13 cellular contexts compared by ENCODE assay signal in the genomic region with DNA sequence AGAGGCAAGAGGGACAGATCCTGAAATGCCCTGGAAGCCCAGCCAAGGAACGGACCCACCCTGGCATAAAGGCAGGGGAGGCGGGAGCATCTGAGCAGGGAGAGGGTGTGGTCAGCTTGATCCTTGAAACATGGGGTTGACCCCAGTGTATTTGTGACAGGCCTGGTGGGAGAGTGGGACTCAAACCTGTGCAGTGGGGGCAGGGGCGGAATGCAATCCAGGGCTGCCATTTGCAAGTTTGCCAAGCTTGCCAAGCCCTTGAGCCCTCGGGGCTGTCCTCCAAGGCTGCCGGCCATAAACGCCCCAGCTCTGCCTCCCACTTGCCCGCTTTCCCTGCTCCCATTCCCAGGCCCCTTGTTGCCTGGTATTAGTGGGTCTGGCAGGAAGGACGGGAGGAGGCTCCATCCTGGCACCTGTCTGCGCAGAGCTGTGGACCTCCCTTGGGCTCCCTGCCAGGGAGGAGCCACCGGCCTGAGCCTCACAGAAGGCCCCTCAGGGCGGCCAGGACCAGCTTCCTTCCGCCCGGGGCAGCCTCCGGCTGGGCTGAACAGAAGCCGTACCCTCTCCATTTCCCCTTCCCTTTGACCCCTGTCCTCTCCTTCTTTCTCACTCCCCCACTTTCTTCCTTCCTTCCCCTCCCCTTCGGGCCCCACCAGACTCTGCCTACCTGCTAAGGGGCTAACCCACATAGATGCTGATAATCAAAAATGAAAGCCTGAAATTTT. TPM values are rescaled to one million over a fixed set of nuclear protein-coding genes. Genes with fewer than 3 reads are reported as not detected.
DNase-seq lines count a peak whose midpoint lies in the region; ATAC-seq and TF ChIP-seq lines count a peak whose summit lies in the region.
"Had no signal": no experiment of that assay in that cellular context is flagged by ENCODE, and none has a peak within 500 bp of the region (broad histone marks: within the 10 kb centered on the region; RNA-seq: fewer than 3 reads in every experiment).

No MANE protein-coding gene starts in this region.

- intact Hi-C loops in colonic mucosa (cut with DNase I), result no loop called here
- intact Hi-C loops in prostate gland (cut with DNase I), result no loop called here

- no peaks in the 10 kb centered on the region; the same call in 1 of the 2 replicates for H3F3A ChIP-seq in Loucy (ENCODE audit: low read depth)

- no peak overlapping the region for H3K4me3 ChIP-seq in Loucy (ENCODE audit: low read length, poor library complexity, severe bottlenecking)
- peak overlapping the region; percentile 10 for H3K4me3 ChIP-seq in colonic mucosa
- H3K4me3 ChIP-seq in prostate gland, result no peak overlapping the region

- peak; percentile 56 for DNase-seq in SKM-1 treated with dmso at 0.1 percent for 144 hours (lab: John Stamatoyannopoulos, UW; ENCODE audit: unreplicated experiment)
- no peak for DNase-seq in SKM-1 (lab: John Stamatoyannopoulos, UW; ENCODE audit: unreplicated experiment)
- DNase-seq in colonic mucosa, result no peak
- no peak for DNase-seq in prostate gland (ENCODE audit: low spot score)
- no peak for DNase-seq in SK-N-DZ (ENCODE audit: low spot score)
- DNase-seq: activated B cell treated with CpG ODN at 0.5 μM for 24 hours, HFFc6, NCI-H1694 had no signal

- H2AFZ ChIP-seq in Loucy (ENCODE audit: low read length), result no peak overlapping the region

- no peaks in the 10 kb centered on the region for H4K20me1 ChIP-seq in Loucy (ENCODE audit: insufficient read depth, low read length, poor library complexity, severe bottlenecking)

- peaks cover 73% of the 10 kb centered on the region for H3K4me1 ChIP-seq in Loucy (ENCODE audit: insufficient read depth, low read length, poor library complexity, severe bottlenecking)
- peaks cover 9% of the 10 kb centered on the region for H3K4me1 ChIP-seq in colonic mucosa
- H3K4me1 ChIP-seq in prostate gland (replicated peaks), result peaks cover 16% of the 10 kb centered on the region

- no peaks in the 10 kb centered on the region for H3K9me2 ChIP-seq in Loucy (replicated peaks; ENCODE audit: low read depth, low read length)

- TF ChIP-seq CTCF in Loucy (conservative IDR thresholded peaks at IDR 0.05; ENCODE audit: low read length), result no peak
- TF ChIP-seq CTCF in colonic mucosa (IDR thresholded peaks at IDR 0.05), result no peak
- no peak for TF ChIP-seq CTCF in prostate gland (IDR thresholded peaks at IDR 0.05)

- H3K4me2 ChIP-seq in Loucy (ENCODE audit: low read depth, low read length, poor library complexity, severe bottlenecking), result peak overlapping the region; percentile 58

- H3K27me3 ChIP-seq in Loucy (ENCODE audit: insufficient read depth, low read length, poor library complexity, severe bottlenecking), result no peaks in the 10 kb centered on the region
- H3K27me3 ChIP-seq in colonic mucosa, result no peaks in the 10 kb centered on the region
- H3K27me3 ChIP-seq in prostate gland (replicated peaks; ENCODE audit: insufficient read depth), result no peaks in the 10 kb centered on the region

- H3K9me3 ChIP-seq in Loucy (ENCODE audit: insufficient read depth, low read depth, low read length) (no peaks in the 10 kb centered on the region), colonic mucosa (no peaks in the 10 kb centered on the region), prostate gland (no peaks in the 10 kb centered on the region)

- TF ChIP-seq POLR2A in prostate gland (IDR thresholded peaks at IDR 0.05), result no peak

- no peak for ATAC-seq in HG03469 (IDR thresholded peaks at IDR 0.05; ENCODE audit: unreplicated experiment)
- no peak for ATAC-seq in HG03442 (IDR thresholded peaks at IDR 0.05; ENCODE audit: unreplicated experiment)

- 76% methylated on average over 16 of the region's 16 CpGs for WGBS in prostate gland

- peaks cover 10% of the 10 kb centered on the region for H3K79me2 ChIP-seq in Loucy (ENCODE audit: insufficient read depth, low read length)

- H3K9ac ChIP-seq in Loucy (ENCODE audit: low read depth, low read length, poor library complexity, severe bottlenecking) (no peak overlapping the region), colonic mucosa (ENCODE audit: low read depth in 2 of 2, low read length in 2 of 2) (no peak overlapping the region)

- H3K36me3 ChIP-seq in Loucy (ENCODE audit: insufficient read depth, low read length), result no peaks in the 10 kb centered on the region
- H3K36me3 ChIP-seq in colonic mucosa, result no peaks in the 10 kb centered on the region
- no peaks in the 10 kb centered on the region for H3K36me3 ChIP-seq in prostate gland

- peak overlapping the region; percentile 53 for H3K27ac ChIP-seq in colonic mucosa
- peak overlapping the region; percentile 47 to 53 for H3K27ac ChIP-seq in prostate gland

RNA-seq across cellular contexts. Expression of a gene that starts 0.7 kb away (rescaled TPM):
- total RNA-seq in colonic mucosa, result 100 to 1,000 TPM; 137 to 547 TPM
- total RNA-seq in prostate gland, result 10 to 100 TPM in 1 of 2 donors, 1 to 10 TPM in 1; 7.3 to 21.9 TPM
- not detected in 2 replicates for polyA plus RNA-seq in SK-N-DZ (2014; cell fraction: cytosol; rRNA removed)
- not detected in 2 replicates for polyA plus RNA-seq in SK-N-DZ (2014; cell fraction: nucleus; rRNA removed)
- total RNA-seq: activated B cell treated with CpG ODN at 0.5 μM for 24 hours, fibroblast of villous mesenchyme, HFFc6, OCI-LY7 had no signal

RNA-seq across cellular contexts. Expression of a gene that starts 15.3 kb away (rescaled TPM):
- total RNA-seq in colonic mucosa (10 to 100 TPM; 33.6 to 37.4 TPM), prostate gland (10 to 100 TPM; 65.2 to 81.9 TPM)
- 95.9 and 120 TPM in 2 replicates for polyA plus RNA-seq in SK-N-DZ (2014; cell fraction: cytosol; rRNA removed)
- 59.3 and 63.9 TPM in 2 replicates for polyA plus RNA-seq in SK-N-DZ (2014; cell fraction: nucleus; rRNA removed)

RNA-seq across cellular contexts. Expression of a gene that starts 21.6 kb away (rescaled TPM):
- total RNA-seq in colonic mucosa, result 10 to 100 TPM; 14.4 to 16.4 TPM
- 10 to 100 TPM; 20.4 to 35.2 TPM for total RNA-seq in prostate gland
- 24.4 and 31.8 TPM in 2 replicates for polyA plus RNA-seq in SK-N-DZ (2014; cell fraction: cytosol; rRNA removed)
- polyA plus RNA-seq in SK-N-DZ (2014; cell fraction: nucleus; rRNA removed), result 17.5 and 21.1 TPM in 2 replicates

RNA-seq across cellular contexts. Expression of a gene that starts 53.9 kb away (rescaled TPM):
- total RNA-seq in colonic mucosa (100 to 1,000 TPM; 214 to 274 TPM), prostate gland (100 to 1,000 TPM; 256 to 298 TPM)
- polyA plus RNA-seq in SK-N-DZ (2014; cell fraction: cytosol; rRNA removed), result 96.6 and 102 TPM in 2 replicates
- polyA plus RNA-seq in SK-N-DZ (2014; cell fraction: nucleus; rRNA removed), result 37.6 and 55.0 TPM in 2 replicates

Comparison
In these comparisons a context has a peak if more than half of its experiments do, and no peak if none do; other contexts are left out.
1. RNA of a gene that starts 0.7 kb away (total RNA-seq): 137 to 547 TPM in colonic mucosa; 7.3 to 21.9 TPM in prostate gland; every median in the first group is over 4 times any median in the second.